In genomic region chr1:211842518-211842917, GRCh38 we compare ENCODE assay signal across 20 cellular contexts. TPM values are rescaled to one million over a fixed set of nuclear protein-coding genes. Genes with fewer than 3 reads are reported as not detected.
DNase-seq lines count a peak whose midpoint lies in the region; ATAC-seq, FAIRE-seq and TF ChIP-seq lines count a peak whose summit lies in the region.
"Had no signal": no experiment of that assay in that cellular context is flagged by ENCODE, and none has a peak within 500 bp of the region (broad histone marks: within the 10 kb centered on the region; RNA-seq: fewer than 3 reads in every experiment).

No MANE protein-coding gene starts in this region.

- H3K4me1 Mint-ChIP-seq in T-helper 1 cell treated with Interleukin-12 subunit alpha and Interleukin-12 subunit beta and Interleukin-4 antibody, amounts not matched to agents 30 μg/mL and 1 μg/mL, for 36 hours (ENCODE audit: low read depth): peaks cover 25% of the 10 kb centered on the region
- H3K4me1 Mint-ChIP-seq: mesothelial cell of epicardium, neural crest cell had no signal

- peaks cover 6% of the 10 kb centered on the region for H3K9me3 Mint-ChIP-seq in T-helper 1 cell treated with Interleukin-12 subunit alpha and Interleukin-12 subunit beta and Interleukin-4 antibody, amounts not matched to agents 30 μg/mL and 1 μg/mL, for 36 hours
- H3K9me3 Mint-ChIP-seq: mesothelial cell of epicardium, neural crest cell had no signal

- peaks cover 0 to 12% (median 8%) of the 10 kb centered on the region in 10 experiments; a peak in 11 of 20 replicates for H3K4me1 ChIP-seq in BLaER1 treated with 17β-estradiol and CSF1 and Interleukin-3, amounts not matched to agents 10 nM and 100 nM
- H3K4me1 ChIP-seq in Panc1 (ENCODE audit: control insufficient read depth, insufficient read depth, low read length) (no peaks in the 10 kb centered on the region; the same call in 1 of the 2 replicates), keratinocyte (ENCODE audit: control insufficient read depth, extremely low read depth, insufficient read depth, low read length) (no peaks in the 10 kb centered on the region), suprapubic skin (no peaks in the 10 kb centered on the region)

- H3K9me3 ChIP-seq in BLaER1 treated with 17β-estradiol and CSF1 and Interleukin-3, amounts not matched to agents 10 nM and 100 nM (replicated peaks in 1 of 11): no peaks in the 10 kb centered on the region
- H3K9me3 ChIP-seq in Panc1 (ENCODE audit: control insufficient read depth, insufficient read depth, low read depth, low read length) (no peaks in the 10 kb centered on the region), keratinocyte (ENCODE audit: control insufficient read depth, low read depth, low read length) (no peaks in the 10 kb centered on the region), suprapubic skin (no peaks in the 10 kb centered on the region)

- TF ChIP-seq POLR2A in suprapubic skin (IDR thresholded peaks at IDR 0.05): no peak

- H3K4me3 Mint-ChIP-seq in T-helper 1 cell treated with Interleukin-12 subunit alpha and Interleukin-12 subunit beta and Interleukin-4 antibody, amounts not matched to agents 30 μg/mL and 1 μg/mL, for 36 hours: no peak overlapping the region
- H3K4me3 Mint-ChIP-seq: mesothelial cell of epicardium, neural crest cell had no signal

- peak overlapping the region; percentile 64 for H3K27ac Mint-ChIP-seq in T-helper 1 cell treated with Interleukin-12 subunit alpha and Interleukin-12 subunit beta and Interleukin-4 antibody, amounts not matched to agents 30 μg/mL and 1 μg/mL, for 36 hours
- H3K27ac Mint-ChIP-seq: mesothelial cell of epicardium had no signal

- H3K9me1 ChIP-seq in keratinocyte (ENCODE audit: control insufficient read depth, extremely low read depth, insufficient read depth, low read length): no peaks in the 10 kb centered on the region

- no peaks in the 10 kb centered on the region for H3K27me3 ChIP-seq in BLaER1 treated with 17β-estradiol and CSF1 and Interleukin-3, amounts not matched to agents 10 nM and 100 nM
- no peaks in the 10 kb centered on the region for H3K27me3 ChIP-seq in Panc1 (ENCODE audit: control insufficient read depth, insufficient read depth, low read length)
- no peaks in the 10 kb centered on the region for H3K27me3 ChIP-seq in keratinocyte (ENCODE audit: control insufficient read depth, extremely low read depth, insufficient read depth, low read length)
- peaks cover 3% of the 10 kb centered on the region for H3K27me3 ChIP-seq in suprapubic skin

- DNase-seq in T-helper 1 cell (no peak), Panc1 (ENCODE audit: low read depth, low spot score) (no peak), keratinocyte (ENCODE audit: low read depth, low spot score) (no peak), suprapubic skin (ENCODE audit: low spot score in 2 of 2) (no peak), NCI-H2107 (lab: John Stamatoyannopoulos, UW) (no peak), HCEC 1CT (no peak)
- DNase-seq: activated gamma-delta T cell; anterior cingulate cortex; C1 segment of cervical spinal cord; NCI-H2029 treated with DMSO at 0.1 percent for 48 hours; NCI-H510A treated with DMSO at 0.1 percent for 48 hours; stimulated activated CD4-positive, alpha-beta T cell treated with anti-CD3 and anti-CD28 coated beads, Interleukin-12 subunit alpha, Interleukin-12 subunit beta, amount 100 ng/mL, for 4 hours; stimulated activated CD8-positive, alpha-beta memory T cell treated with anti-CD3 and anti-CD28 coated beads, Interleukin-4, amount 100 ng/mL, for 48 hours; WERI-Rb-1 had no signal

- H4K20me1 ChIP-seq in BLaER1 treated with 17β-estradiol and CSF1 and Interleukin-3, amounts not matched to agents 10 nM and 100 nM: no peaks in the 10 kb centered on the region
- no peaks in the 10 kb centered on the region for H4K20me1 ChIP-seq in keratinocyte (ENCODE audit: control insufficient read depth, extremely low read depth, insufficient read depth, low read length)

- peak overlapping the region; percentile 2 to 61 (median 27); a peak in 11 of 22 replicates for H3K4me2 ChIP-seq in BLaER1 treated with 17β-estradiol and CSF1 and Interleukin-3, amounts not matched to agents 10 nM and 100 nM
- no peak overlapping the region for H3K4me2 ChIP-seq in keratinocyte (ENCODE audit: control insufficient read depth, extremely low read depth, insufficient read depth, low read depth, low read length)

- no peak overlapping the region for H3K9ac ChIP-seq in BLaER1 treated with 17β-estradiol and CSF1 and Interleukin-3, amounts not matched to agents 10 nM and 100 nM
- no peak overlapping the region for H3K9ac ChIP-seq in keratinocyte (ENCODE audit: control insufficient read depth, extremely low read depth, insufficient read depth, low read length)

- no peak for TF ChIP-seq CTCF in Panc1 (IDR thresholded peaks at IDR 0.05)
- no peak for TF ChIP-seq CTCF in keratinocyte (optimal IDR thresholded peaks at IDR 0.05 in 1 of 3, IDR thresholded peaks at IDR 0.05 in 1 of 3, conservative IDR thresholded peaks at IDR 0.05 in 1 of 3; ENCODE audit: extremely low read depth in 1 of 3, insufficient read depth in 2 of 3, low read length in 3 of 3)
- TF ChIP-seq CTCF in suprapubic skin (IDR thresholded peaks at IDR 0.05): no peak

- H3K27ac ChIP-seq in BLaER1 treated with 17β-estradiol and CSF1 and Interleukin-3, amounts not matched to agents 10 nM and 100 nM: peak overlapping the region in 1 of 11 experiments; percentile 1; a peak in 1 of 22 replicates
- H3K27ac ChIP-seq in Panc1 (ENCODE audit: low read length): peak overlapping the region; percentile 13; the same call in 1 of the 2 replicates
- H3K27ac ChIP-seq in keratinocyte (ENCODE audit: control insufficient read depth, insufficient read depth, low read length): no peak overlapping the region
- H3K27ac ChIP-seq in suprapubic skin: no peak overlapping the region
- H3K27ac ChIP-seq: WERI-Rb-1 had no signal

- peak; percentile 9 for FAIRE-seq in keratinocyte (lab: Jason Lieb, UNC)
- FAIRE-seq: A204.1 had no signal

- H3K36me3 Mint-ChIP-seq in T-helper 1 cell treated with Interleukin-12 subunit alpha and Interleukin-12 subunit beta and Interleukin-4 antibody, amounts not matched to agents 30 μg/mL and 1 μg/mL, for 36 hours (ENCODE audit: low read depth): peaks cover 10% of the 10 kb centered on the region
- H3K36me3 Mint-ChIP-seq: IgD-negative memory B cell, mesothelial cell of epicardium had no signal

- no peak overlapping the region for H2AFZ ChIP-seq in keratinocyte (ENCODE audit: control insufficient read depth, low read length)

- BruUV-seq in Panc1 (replicated peaks; lab: Mats Ljungman, UMichigan): no TSS peak

- no peak for ATAC-seq in Panc1

- 85% methylated on average over 2 of the region's 2 CpGs for WGBS in suprapubic skin

- no peaks in the 10 kb centered on the region for H3K79me2 ChIP-seq in keratinocyte (ENCODE audit: control insufficient read depth, insufficient read depth, low read length)

- CTCF ChIA-PET in Panc1 (lab: Charles Lee): no interaction called here

- TF ChIP-seq EP300 in suprapubic skin (IDR thresholded peaks at IDR 0.05): no peak

- no peaks in the 10 kb centered on the region for H3K27me3 Mint-ChIP-seq in T-helper 1 cell treated with Interleukin-12 subunit alpha and Interleukin-12 subunit beta and Interleukin-4 antibody, amounts not matched to agents 30 μg/mL and 1 μg/mL, for 36 hours (ENCODE audit: low read depth)
- H3K27me3 Mint-ChIP-seq: IgD-negative memory B cell had no signal

- H3K36me3 ChIP-seq in BLaER1 treated with 17β-estradiol and CSF1 and Interleukin-3, amounts not matched to agents 10 nM and 100 nM: no peaks in the 10 kb centered on the region
- H3K36me3 ChIP-seq in Panc1 (ENCODE audit: control insufficient read depth, insufficient read depth, low read length): no peaks in the 10 kb centered on the region
- H3K36me3 ChIP-seq in keratinocyte (ENCODE audit: control insufficient read depth in 2 of 2, extremely low read depth in 1 of 2, insufficient read depth in 2 of 2, low read length in 2 of 2): no peaks in the 10 kb centered on the region
- H3K36me3 ChIP-seq in suprapubic skin: no peaks in the 10 kb centered on the region
- H3K36me3 ChIP-seq: WERI-Rb-1 had no signal

- POLR2A ChIA-PET in Panc1 (lab: Charles Lee): no interaction called here

- dilution Hi-C loops in keratinocyte (cut with MboI; ENCODE audit: extremely low pct_ligation_motif_present, low sequenced_read_pairs): no loop called here

- no peak overlapping the region for H3K4me3 ChIP-seq in BLaER1 treated with 17β-estradiol and CSF1 and Interleukin-3, amounts not matched to agents 10 nM and 100 nM
- H3K4me3 ChIP-seq in Panc1 (ENCODE audit: low read depth in 2 of 2, low read length in 2 of 2): no peak overlapping the region
- H3K4me3 ChIP-seq in keratinocyte (ENCODE audit: control insufficient read depth in 2 of 3, extremely low read depth in 1 of 3, insufficient read depth in 2 of 3, low read depth in 1 of 3, low read length in 3 of 3): no peak overlapping the region
- H3K4me3 ChIP-seq in suprapubic skin: no peak overlapping the region

- intact Hi-C loops in Panc1 (cut with micrococcal nuclease; ENCODE audit: unreplicated experiment): no loop called here

- in situ Hi-C loops in Panc1 (cut with HindIII; ENCODE audit: low pct_unique_long_range_greater_than_20kb, low sequenced_read_pairs): no loop called here

RNA-seq across cellular contexts. Expression of gene LPGAT1, which starts 12.0 kb away (rescaled TPM):
- total RNA-seq in Panc1 (2021; ENCODE audit: unreplicated experiment) (85.4 TPM), suprapubic skin (10 to 100 TPM; 15.8 to 26.2 (median 18.2) TPM)
- 31.2 TPM for polyA plus RNA-seq in Panc1 (2012; ENCODE audit: insufficient read length)
- polyA plus RNA-seq in keratinocyte: 7.4 to 14.7 TPM (median 11.2 TPM) in 3 replicates
- 5.4 TPM for polyA plus RNA-seq in keratinocyte (2011; ENCODE audit: low read depth)
- 5.9 and 9.3 TPM in 2 replicates for polyA plus RNA-seq in keratinocyte (2011; cell fraction: cytosol; rRNA removed)
- polyA plus RNA-seq in keratinocyte (2011; cell fraction: nucleus; rRNA removed): 7.9 and 10.3 TPM in 2 replicates
- polyA plus RNA-seq in keratinocyte (2012; ENCODE audit: low replicate concordance): 3.4 and 12.2 TPM in 2 replicates
- polyA minus RNA-seq in keratinocyte: 5.6 to 18.5 TPM (median 8.3 TPM) in 3 replicates
- polyA minus RNA-seq in keratinocyte (2011; cell fraction: cytosol; rRNA and poly(A)+ RNA removed): 34.3 TPM
- polyA minus RNA-seq in keratinocyte (2011; cell fraction: nucleus; rRNA and poly(A)+ RNA removed): 18.4 and 21.7 TPM in 2 replicates
